10 cellular contexts compared by ENCODE assay signal in the genomic region with DNA sequence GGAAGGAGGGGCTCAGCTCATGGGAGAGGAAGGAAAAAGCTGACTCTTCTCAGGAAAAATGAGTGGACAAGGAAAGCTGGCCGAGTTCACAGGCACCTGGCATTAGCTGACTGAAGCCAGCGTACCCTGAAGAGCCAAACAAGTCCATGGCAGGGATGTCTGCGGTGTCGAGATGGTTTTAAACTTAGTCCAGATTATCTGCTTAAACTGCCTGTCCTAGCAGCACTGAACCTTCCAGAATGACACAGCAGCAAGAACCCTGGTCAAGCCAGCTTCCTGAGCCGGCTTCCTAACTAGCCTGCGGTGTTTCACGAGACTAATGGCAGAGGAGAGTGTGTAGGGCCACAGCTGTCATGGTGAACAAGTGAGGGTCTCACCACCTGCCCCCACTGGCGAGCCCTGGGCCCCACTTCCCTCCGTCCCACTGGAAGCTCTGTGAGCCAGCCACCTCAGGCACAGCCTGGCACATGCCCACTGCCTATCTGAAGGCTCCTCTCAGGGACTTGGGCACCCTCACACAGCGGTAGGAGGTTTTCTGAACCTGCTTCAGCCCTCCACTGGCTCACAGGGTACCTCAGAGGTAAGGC. TPM values are rescaled to one million over a fixed set of nuclear protein-coding genes. Genes with fewer than 3 reads are reported as not detected.
DNase-seq lines count a peak whose midpoint lies in the region; ATAC-seq and TF ChIP-seq lines count a peak whose summit lies in the region.
"Had no signal": no experiment of that assay in that cellular context is flagged by ENCODE, and none has a peak within 500 bp of the region (broad histone marks: within the 10 kb centered on the region; RNA-seq: fewer than 3 reads in every experiment).

No MANE protein-coding gene starts in this region.

- TF ChIP-seq EP300 in upper lobe of left lung (IDR thresholded peaks at IDR 0.05) = no peak

- whole genome bisulfite sequencing in esophagus, 2 donors = 67 to 68% methylated on average over 10 of the region's 10 CpGs
- 60 to 70% methylated on average over 5 to 10 of the region's 10 CpGs for WGBS in upper lobe of left lung, 2 donors

- H3K4me1 ChIP-seq in esophagus (ENCODE audit: control insufficient read depth in 2 of 2, insufficient read depth in 2 of 2, low read length in 1 of 2) (peaks cover 5 to 17% of the 10 kb centered on the region in 2 donors), upper lobe of left lung (peaks cover 24 to 50% (median 37%) of the 10 kb centered on the region in 4 donors)

- DNase-seq in SK-N-MC (ENCODE audit: low read depth, low spot score) (no peak), nephron progenitor cell (no peak), upper lobe of left lung (no peak), SIG-M5 (lab: John Stamatoyannopoulos, UW) (no peak), germinal center (ENCODE audit: low spot score) (no peak)
- DNase-seq: NCI-H345; stimulated activated naive CD4-positive, alpha-beta T cell treated with Interleukin-2 at 50 U/mL for 16 hours; T-cell had no signal

- TF ChIP-seq POLR2A in upper lobe of left lung (IDR thresholded peaks at IDR 0.05) = no peak

- peak in 1 of 2 donors; percentile 19 for ATAC-seq in upper lobe of left lung (ENCODE audit: low FRiP score in 2 of 2)
- no peak for ATAC-seq in GM21619 (IDR thresholded peaks at IDR 0.05; ENCODE audit: unreplicated experiment)
- ATAC-seq: T-cell had no signal

- H3K27me3 Mint-ChIP-seq in nephron progenitor cell (ENCODE audit: low read depth, poor library complexity) = peaks cover 3% of the 10 kb centered on the region
- H3K27me3 Mint-ChIP-seq: T-cell had no signal

- peaks cover 75% of the 10 kb centered on the region for H3K4me1 Mint-ChIP-seq in nephron progenitor cell
- H3K4me1 Mint-ChIP-seq: T-cell had no signal

- H3K27ac ChIP-seq in SK-N-MC (peak overlapping the region; percentile 71; the same call in 1 of the 2 replicates), esophagus (ENCODE audit: low read depth in 2 of 2, low read length in 1 of 2) (peak overlapping the region; percentile 81 to 91), upper lobe of left lung (peak overlapping the region in 3 of 4 donors; percentile 24 to 72 (median 56))

- peak overlapping the region; percentile 98 for H3K27ac Mint-ChIP-seq in nephron progenitor cell
- H3K27ac Mint-ChIP-seq: T-cell had no signal

- H3K9me3 ChIP-seq in SK-N-MC (ENCODE audit: low read depth, low read length) (no peaks in the 10 kb centered on the region), esophagus (ENCODE audit: control insufficient read depth in 2 of 2, insufficient read depth in 1 of 2, low read depth in 1 of 2, low read length in 1 of 2) (no peaks in the 10 kb centered on the region), upper lobe of left lung (no peaks in the 10 kb centered on the region)

- H3K27me3 ChIP-seq in esophagus (ENCODE audit: control insufficient read depth in 1 of 2, insufficient read depth in 2 of 2, low read length in 2 of 2) = no peaks in the 10 kb centered on the region
- no peaks in the 10 kb centered on the region for H3K27me3 ChIP-seq in upper lobe of left lung

- H3K4me3 ChIP-seq in SK-N-MC (no peak overlapping the region), esophagus (ENCODE audit: low read depth in 1 of 2, low read length in 2 of 2) (no peak overlapping the region), upper lobe of left lung (no peak overlapping the region)

- no peak overlapping the region for H3K9ac ChIP-seq in SK-N-MC (ENCODE audit: insufficient read length)

- peaks cover 6% of the 10 kb centered on the region for H3K9me3 Mint-ChIP-seq in nephron progenitor cell
- H3K9me3 Mint-ChIP-seq: T-cell had no signal

- H3K4me3 Mint-ChIP-seq in nephron progenitor cell = peak overlapping the region; percentile 40
- H3K4me3 Mint-ChIP-seq: T-cell had no signal

- TF ChIP-seq CTCF in nephron progenitor cell (IDR thresholded peaks at IDR 0.05) (no peak), upper lobe of left lung (IDR thresholded peaks at IDR 0.05) (no peak)

- peaks cover 15% of the 10 kb centered on the region for H3K36me3 Mint-ChIP-seq in nephron progenitor cell (ENCODE audit: low read depth)

- no peaks in the 10 kb centered on the region for H3K36me3 ChIP-seq in SK-N-MC (ENCODE audit: insufficient read depth, low read length)
- H3K36me3 ChIP-seq in esophagus (ENCODE audit: control insufficient read depth in 2 of 2, insufficient read depth in 2 of 2, low read length in 1 of 2) = peaks cover 0 to 3% of the 10 kb centered on the region in 2 donors
- peaks cover 0 to 5% (median 0%) of the 10 kb centered on the region in 4 donors for H3K36me3 ChIP-seq in upper lobe of left lung

RNA-seq across cellular contexts. Expression of a gene that starts 28.8 kb away (rescaled TPM):
- 10 to 100 TPM; 27.4 to 62.9 TPM for polyA plus RNA-seq in esophagus
- total RNA-seq in upper lobe of left lung = 100 to 1,000 TPM in 1 of 6 donors, 10 to 100 TPM in 5; 40.7 to 202 (median 72.4) TPM
